24 cellular contexts compared by ENCODE assay signal in the genomic region with DNA sequence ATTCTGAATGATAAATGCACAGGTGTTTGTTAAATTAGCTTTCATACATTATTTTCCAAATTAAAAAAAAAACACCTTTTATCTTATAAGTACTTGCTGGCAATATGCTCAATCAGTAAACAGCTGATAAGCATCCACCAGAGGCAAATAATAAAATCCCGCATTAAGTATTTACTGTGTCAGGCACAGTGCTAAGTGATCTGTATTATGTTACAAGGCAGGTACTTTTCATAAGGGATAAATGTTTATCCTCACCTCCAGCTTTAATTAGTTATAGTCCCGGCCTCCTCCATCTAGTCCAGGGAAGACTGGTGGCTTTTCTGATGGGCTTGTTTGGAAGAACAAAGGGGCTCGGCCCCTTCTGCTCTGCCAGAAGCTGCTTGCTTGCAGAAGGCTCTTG. TPM values are rescaled to one million over a fixed set of nuclear protein-coding genes. Genes with fewer than 3 reads are reported as not detected.
DNase-seq lines count a peak whose midpoint lies in the region; TF ChIP-seq lines count a peak whose summit lies in the region.
"Had no signal": no experiment of that assay in that cellular context is flagged by ENCODE, and none has a peak within 500 bp of the region (broad histone marks: within the 10 kb centered on the region; RNA-seq: fewer than 3 reads in every experiment).

No MANE protein-coding gene starts in this region.

- H3K9me3 ChIP-seq in HEK293 (ENCODE audit: control insufficient read depth, insufficient read depth, low read depth, low read length) (no peaks in the 10 kb centered on the region), neural progenitor cell (ENCODE audit: low read depth) (no peaks in the 10 kb centered on the region)
- H3K9me3 ChIP-seq: HAP-1, left lung, tibial nerve had no signal

- H3F3A ChIP-seq in neural progenitor cell (ENCODE audit: low read depth), result peaks cover 18% of the 10 kb centered on the region

- H4K20me1 ChIP-seq in neural progenitor cell (ENCODE audit: low read depth), result peaks cover 35% of the 10 kb centered on the region

- no peak overlapping the region for H3K27ac Mint-ChIP-seq in neural progenitor cell
- H3K27ac Mint-ChIP-seq: activated naive CD4-positive, alpha-beta T cell treated with anti-CD3 and anti-CD28 coated beads for 36 hours; naive thymus-derived CD8-positive, alpha-beta T cell had no signal

- H2AFZ ChIP-seq in neural progenitor cell (replicated peaks), result no peak overlapping the region

- POLR2A ChIA-PET in HEK293 (lab: Yijun Ruan, JAX), result interaction anchor here (2.5 kb wide), 1 partner anchor 83 kb away, joined by 17 read pairs; the partner anchor contains the start of gene HBEGF

- H3K4me3 ChIP-seq in HEK293 (ENCODE audit: low read depth, low read length) (no peak overlapping the region), neural progenitor cell (no peak overlapping the region)
- H3K4me3 ChIP-seq: A549, HAP-1, left lung, smooth muscle cell, tibial nerve had no signal

- H3K27me3 Mint-ChIP-seq in neural progenitor cell (ENCODE audit: insufficient read depth, low read depth), result no peaks in the 10 kb centered on the region
- H3K27me3 Mint-ChIP-seq: naive thymus-derived CD8-positive, alpha-beta T cell had no signal

- H3K27ac ChIP-seq in HEK293 (ENCODE audit: extremely low read depth, low read depth, low read length) (no peak overlapping the region), neural progenitor cell (no peak overlapping the region)
- H3K27ac ChIP-seq: WERI-Rb-1 had no signal

- no peaks in the 10 kb centered on the region for H3K9me3 Mint-ChIP-seq in neural progenitor cell
- H3K9me3 Mint-ChIP-seq: activated naive CD4-positive, alpha-beta T cell treated with anti-CD3 and anti-CD28 coated beads for 36 hours; naive thymus-derived CD8-positive, alpha-beta T cell had no signal

- CTCF ChIA-PET in HEK293 (lab: Yijun Ruan, JAX), result interaction anchor here (0.6 to 4.0 kb wide), 10 partner anchors 9 to 449 kb away, joined by 3 to 25 read pairs (median 6); partner anchors contain the start of gene HBEGF

- H3K36me3 ChIP-seq in HEK293 (ENCODE audit: control insufficient read depth in 2 of 2, insufficient read depth in 1 of 2, low read length in 2 of 2), result peaks cover 0 to 12% of the 10 kb centered on the region in 2 experiments; a peak in 1 of 3 replicates
- H3K36me3 ChIP-seq in neural progenitor cell, result no peaks in the 10 kb centered on the region

- H3K4me1 ChIP-seq in HEK293 (ENCODE audit: control insufficient read depth, insufficient read depth, low read length) (peaks cover 16% of the 10 kb centered on the region), neural progenitor cell (peaks cover 24% of the 10 kb centered on the region)

- no peak overlapping the region for H3K4me2 ChIP-seq in neural progenitor cell
- H3K4me2 ChIP-seq: A549, smooth muscle cell had no signal

- peaks cover 17% of the 10 kb centered on the region for H3K4me1 Mint-ChIP-seq in neural progenitor cell

- H3K4me3 Mint-ChIP-seq in neural progenitor cell, result no peak overlapping the region
- H3K4me3 Mint-ChIP-seq: activated naive CD4-positive, alpha-beta T cell treated with anti-CD3 and anti-CD28 coated beads for 36 hours; mesothelial cell of epicardium; naive thymus-derived CD8-positive, alpha-beta T cell had no signal

- H3K9ac ChIP-seq in neural progenitor cell, result no peak overlapping the region

- no peak for TF ChIP-seq CTCF in HEK293 (tag by site-specific recombination; IDR thresholded peaks at IDR 0.05)
- TF ChIP-seq CTCF in neural progenitor cell (IDR thresholded peaks at IDR 0.05), result no peak

- H3K27me3 ChIP-seq in neural progenitor cell, result no peaks in the 10 kb centered on the region
- H3K27me3 ChIP-seq: left lung, tibial nerve had no signal

- DNase-seq in NCI-H1417 (lab: John Stamatoyannopoulos, UW), result peak in 2 of 3 experiments; percentile 0 to 41
- no peak for DNase-seq in NCI-H1417 treated with DMSO at 0.1 percent for 48 hours (lab: John Stamatoyannopoulos, UW)
- peak; percentile 41 to 43 for DNase-seq in NCI-H526 (lab: John Stamatoyannopoulos, UW)
- peak; percentile 25 for DNase-seq in neural progenitor cell (ENCODE audit: low spot score)
- DNase-seq in dermis blood vessel endothelial cell, result no peak
- no peak for DNase-seq in Kasumi-1 (lab: John Stamatoyannopoulos, UW)
- no peak for DNase-seq in HuH-7.5 (ENCODE audit: low spot score)
- DNase-seq: activated naive CD4-positive, alpha-beta T cell treated with anti-CD3 and anti-CD28 coated beads for 36 hours; amniotic stem cell; left lung; naive thymus-derived CD8-positive, alpha-beta T cell; NCI-H345; SHP77; stimulated activated CD4-positive, alpha-beta T cell treated with anti-CD3 and anti-CD28 coated beads, Interleukin-1b, Interleukin-23, amount 100 ng/mL, for 48 hours; stimulated activated CD8-positive, alpha-beta memory T cell treated with anti-CD3 and anti-CD28 coated beads, Interleukin-4, amount 100 ng/mL, for 48 hours; SW 1271; T-helper 9 cell; WERI-Rb-1 had no signal

- H3K79me2 ChIP-seq in neural progenitor cell (ENCODE audit: low read depth), result peaks cover 66% of the 10 kb centered on the region

- H3K36me3 Mint-ChIP-seq in neural progenitor cell, result peaks cover 22% of the 10 kb centered on the region

TF ChIP-seq in HEK293, 187 proteins besides CTCF, POLR2A, EP300 and RAD21:
- no peak for TF ChIP-seq ZNF184 (tag by site-specific recombination; IDR thresholded peaks at IDR 0.05)
- peak; percentile 41; the same call in 1 of the 2 replicates for TF ChIP-seq FEZF1 (tag by site-specific recombination; IDR thresholded peaks at IDR 0.05)
- TF ChIP-seq ZNF292 (tag by site-specific recombination; IDR thresholded peaks at IDR 0.05; ENCODE audit: borderline replicate concordance, low read depth), result no peak
- peak; percentile 50 for TF ChIP-seq ZNF366 (tag by site-specific recombination; conservative IDR thresholded peaks at IDR 0.05)
- peak; percentile 71 for TF ChIP-seq OSR2 (tag by site-specific recombination; IDR thresholded peaks at IDR 0.05)
- 0 out of 2 replicates have a peak, but pooled peaks have one; percentile 22 for TF ChIP-seq IKZF3 (tag by site-specific recombination; IDR thresholded peaks at IDR 0.05)
- TF ChIP-seq, protein P1, sequence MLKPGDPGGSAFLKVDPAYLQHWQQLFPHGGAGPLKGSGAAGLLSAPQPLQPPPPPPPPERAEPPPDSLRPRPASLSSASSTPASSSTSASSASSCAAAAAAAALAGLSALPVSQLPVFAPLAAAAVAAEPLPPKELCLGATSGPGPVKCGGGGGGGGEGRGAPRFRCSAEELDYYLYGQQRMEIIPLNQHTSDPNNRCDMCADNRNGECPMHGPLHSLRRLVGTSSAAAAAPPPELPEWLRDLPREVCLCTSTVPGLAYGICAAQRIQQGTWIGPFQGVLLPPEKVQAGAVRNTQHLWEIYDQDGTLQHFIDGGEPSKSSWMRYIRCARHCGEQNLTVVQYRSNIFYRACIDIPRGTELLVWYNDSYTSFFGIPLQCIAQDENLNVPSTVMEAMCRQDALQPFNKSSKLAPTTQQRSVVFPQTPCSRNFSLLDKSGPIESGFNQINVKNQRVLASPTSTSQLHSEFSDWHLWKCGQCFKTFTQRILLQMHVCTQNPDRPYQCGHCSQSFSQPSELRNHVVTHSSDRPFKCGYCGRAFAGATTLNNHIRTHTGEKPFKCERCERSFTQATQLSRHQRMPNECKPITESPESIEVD (tag by site-specific recombination; IDR thresholded peaks at IDR 0.05), result peak; percentile 69
- TF ChIP-seq WT1 (tag by site-specific recombination; IDR thresholded peaks at IDR 0.05), result 0 out of 2 replicates have a peak, but pooled peaks have one; percentile 40
TF ChIP-seq in HEK293: peak in this region for 6.

RNA-seq across cellular contexts. Expression of gene PFDN1, which starts 40.1 kb away (rescaled TPM):
- total RNA-seq in neural progenitor cell (ENCODE audit: low replicate concordance) (79.8 and 84.3 TPM in 2 replicates), dermis blood vessel endothelial cell (72.7 and 99.9 TPM in 2 replicates)

Comparison
In these comparisons a context has a peak if more than half of its experiments do, and no peak if none do; other contexts are left out.
1. DNase-seq: peak in NCI-H1417 (2 of 3), NCI-H526 (2 of 2) and neural progenitor cell (single experiment); none in NCI-H1417 treated with DMSO at 0.1 percent for 48 hours (single experiment), dermis blood vessel endothelial cell (single experiment), Kasumi-1 (0 of 2) and HuH-7.5 (single experiment).